In genomic region chr7:18162653-18163052, GRCh38 we compare ENCODE assay signal across 28 cellular contexts.
"Had no signal": no experiment of that assay in that cellular context is flagged by ENCODE, and none has a peak within 500 bp of the region (broad histone marks: within the 10 kb centered on the region; RNA-seq: fewer than 3 reads in every experiment).

No MANE protein-coding gene starts in this region.

- DNase-seq: activated CD4-positive, alpha-beta memory T cell treated with anti-CD3 and anti-CD28 coated beads for 36 hours; activated CD4-positive, alpha-beta T cell treated with anti-CD3 and anti-CD28 coated beads for 36 hours; activated CD4-positive, alpha-beta T cell treated with anti-CD3 and anti-CD28 coated beads, Interleukin-2, amount 10 ng/mL, durations not matched to agents 24 days and 14 days; activated CD4-positive, CD25-positive, alpha-beta regulatory T cell; activated CD4-positive, CD25-positive, alpha-beta regulatory T cell treated with anti-CD3 and anti-CD28 coated beads, Interleukin-2, amount 50 U/mL, for 72 hours; activated CD8-positive, alpha-beta memory T cell treated with anti-CD3 and anti-CD28 coated beads, Interleukin-2, amount 10 ng/mL, durations not matched to agents 7 days and 5 days; activated CD8-positive, alpha-beta memory T cell treated with anti-CD3 and anti-CD28 coated beads, Interleukin-2, amount 50 U/mL, for 4 hours; activated CD8-positive, alpha-beta T cell treated with anti-CD3 and anti-CD28 coated beads, Interleukin-2, amount 10 ng/mL, durations not matched to agents 7 days and 5 days; activated gamma-delta T cell treated with Interleukin-2 at 50 U/mL for 16 hours; activated naive CD4-positive, alpha-beta T cell treated with anti-CD3 and anti-CD28 coated beads, Interleukin-2, amount 50 U/mL, for 16 hours; activated naive CD4-positive, alpha-beta T cell treated with Interleukin-2 at 50 U/mL for 16 hours; activated T-cell treated with anti-CD3 and anti-CD28 coated beads, Interleukin-2, amount 50 U/mL, for 1 hour; activated T-cell treated with anti-CD3 and anti-CD28 coated beads, Interleukin-2, amount 50 U/mL, for 48 hours; adrenal gland; amygdala; aorta; body of pancreas; central memory CD4-positive, alpha-beta T cell; cerebellar nuclear complex; colonic mucosa; effector CD8-positive, alpha-beta T cell; esophagus squamous epithelium; foreskin fibroblast; head of caudate nucleus; T-helper 2 cell had no signal

- H3K4me3 ChIP-seq: adrenal gland, body of pancreas, breast epithelium, cardiac muscle cell, colonic mucosa, esophagus squamous epithelium had no signal

- H3K27ac ChIP-seq: adrenal gland, body of pancreas, breast epithelium, cardiac muscle cell, colonic mucosa, epithelial cell of prostate, esophagus squamous epithelium had no signal

- H3K4me1 ChIP-seq: body of pancreas, breast epithelium, colonic mucosa had no signal

- H3K27me3 ChIP-seq: adrenal gland, body of pancreas, breast epithelium, cardiac muscle cell, colonic mucosa, esophagus squamous epithelium had no signal

- H3K9me3 ChIP-seq: adrenal gland, body of pancreas, breast epithelium, colonic mucosa, esophagus squamous epithelium had no signal

- H3K36me3 ChIP-seq: adrenal gland, breast epithelium, cardiac muscle cell, colonic mucosa, esophagus squamous epithelium had no signal

- ATAC-seq: activated CD4-positive, alpha-beta T cell treated with anti-CD3 and anti-CD28 coated beads for 36 hours; activated CD8-positive, alpha-beta memory T cell treated with anti-CD3 and anti-CD28 coated beads, Interleukin-2, amount 10 ng/mL, durations not matched to agents 7 days and 5 days; activated CD8-positive, alpha-beta T cell treated with anti-CD3 and anti-CD28 coated beads, Interleukin-2, amount 10 ng/mL, durations not matched to agents 7 days and 5 days; body of pancreas had no signal
